Comparison of ENCODE assay signal across 24 cellular contexts in genomic region chr10:126312167-126312566, GRCh38.
DNase-seq lines count a peak whose midpoint lies in the region; TF ChIP-seq lines count a peak whose summit lies in the region.
"Had no signal": no experiment of that assay in that cellular context is flagged by ENCODE, and none has a peak within 500 bp of the region (broad histone marks: within the 10 kb centered on the region; RNA-seq: fewer than 3 reads in every experiment).

No MANE protein-coding gene starts in this region.

- no peak overlapping the region for H3K4me3 Mint-ChIP-seq in neural progenitor cell
- no peak overlapping the region for H3K4me3 Mint-ChIP-seq in T-helper 2 cell treated with Interferon-gamma antibody and Interleukin-4, amounts not matched to agents 5 μg/mL and 100 μg/mL, for 36 hours
- H3K4me3 Mint-ChIP-seq: CD14-positive monocyte; CD4-positive, alpha-beta memory T cell; CD4-positive, CD25-positive, alpha-beta regulatory T cell; CD8-positive, alpha-beta memory T cell had no signal

- H3K9ac ChIP-seq in neural progenitor cell (no peak overlapping the region), trophoblast cell (ENCODE audit: low read length) (peak overlapping the region; percentile 16)
- H3K9ac ChIP-seq: BLaER1 had no signal

- peaks cover 2% of the 10 kb centered on the region for H3K9me3 Mint-ChIP-seq in neural progenitor cell
- H3K9me3 Mint-ChIP-seq in T-helper 2 cell treated with Interferon-gamma antibody and Interleukin-4, amounts not matched to agents 5 μg/mL and 100 μg/mL, for 36 hours, result no peaks in the 10 kb centered on the region

- no peak overlapping the region for H3K4ac ChIP-seq in trophoblast cell (ENCODE audit: low read depth, low read length)

- H3K4me1 ChIP-seq in esophagus muscularis mucosa (no peaks in the 10 kb centered on the region), neural progenitor cell (no peaks in the 10 kb centered on the region), trophoblast cell (ENCODE audit: control insufficient read depth in 1 of 2, insufficient read depth in 2 of 2, low read length in 2 of 2) (no peaks in the 10 kb centered on the region)
- H3K4me1 ChIP-seq: BE2C, BLaER1 had no signal

- H4K12ac ChIP-seq in trophoblast cell (ENCODE audit: low read depth, low read length), result no peak overlapping the region

- H3K27me3 Mint-ChIP-seq in neural progenitor cell (ENCODE audit: insufficient read depth, low read depth), result peaks cover 2% of the 10 kb centered on the region
- no peaks in the 10 kb centered on the region for H3K27me3 Mint-ChIP-seq in T-helper 2 cell treated with Interferon-gamma antibody and Interleukin-4, amounts not matched to agents 5 μg/mL and 100 μg/mL, for 36 hours (ENCODE audit: low read depth)
- H3K27me3 Mint-ChIP-seq: CD4-positive, CD25-positive, alpha-beta regulatory T cell; CD8-positive, alpha-beta memory T cell had no signal

- H4K20me1 ChIP-seq in neural progenitor cell (ENCODE audit: low read depth), result no peaks in the 10 kb centered on the region
- H4K20me1 ChIP-seq: BLaER1 had no signal

- H3K27me3 ChIP-seq in esophagus muscularis mucosa (peaks cover 0 to 11% (median 0%) of the 10 kb centered on the region in 4 donors), neural progenitor cell (no peaks in the 10 kb centered on the region), trophoblast cell (ENCODE audit: insufficient read depth, low read length) (no peaks in the 10 kb centered on the region)
- H3K27me3 ChIP-seq: BE2C, BLaER1 had no signal

- H3K9me3 ChIP-seq in esophagus muscularis mucosa (no peaks in the 10 kb centered on the region), neural progenitor cell (ENCODE audit: low read depth) (no peaks in the 10 kb centered on the region), trophoblast cell (ENCODE audit: insufficient read depth, low read depth, low read length) (no peaks in the 10 kb centered on the region)
- H3K9me3 ChIP-seq: BE2C, BLaER1 had no signal

- no peaks in the 10 kb centered on the region for H3K79me1 ChIP-seq in trophoblast cell (ENCODE audit: low read length)

- H3K36me3 Mint-ChIP-seq in neural progenitor cell, result no peaks in the 10 kb centered on the region
- no peaks in the 10 kb centered on the region for H3K36me3 Mint-ChIP-seq in T-helper 2 cell treated with Interferon-gamma antibody and Interleukin-4, amounts not matched to agents 5 μg/mL and 100 μg/mL, for 36 hours (ENCODE audit: low read depth)
- H3K36me3 Mint-ChIP-seq: CD14-positive monocyte; CD4-positive, alpha-beta memory T cell; CD4-positive, CD25-positive, alpha-beta regulatory T cell; CD8-positive, alpha-beta memory T cell had no signal

- no peak overlapping the region for H3K4me3 ChIP-seq in esophagus muscularis mucosa
- H3K4me3 ChIP-seq in neural progenitor cell, result no peak overlapping the region
- no peak overlapping the region for H3K4me3 ChIP-seq in trophoblast cell (ENCODE audit: low read depth, low read length)
- H3K4me3 ChIP-seq: BLaER1, GM12878 had no signal

- H2BK5ac ChIP-seq in trophoblast cell (ENCODE audit: low read depth, low read length, poor library complexity), result no peak overlapping the region

- H4K8ac ChIP-seq in trophoblast cell (ENCODE audit: low read depth, low read length), result no peak overlapping the region

- no peak for TF ChIP-seq EP300 in esophagus muscularis mucosa (IDR thresholded peaks at IDR 0.05)

- no peak overlapping the region for H4K91ac ChIP-seq in trophoblast cell (ENCODE audit: low read depth, low read length)

- no peak overlapping the region for H3K4me2 ChIP-seq in neural progenitor cell
- H3K4me2 ChIP-seq in trophoblast cell (ENCODE audit: low read length), result no peak overlapping the region
- H3K4me2 ChIP-seq: BLaER1 had no signal

- DNase-seq in esophagus muscularis mucosa (ENCODE audit: extremely low spot score), result peak; percentile 62
- DNase-seq in neural progenitor cell (ENCODE audit: low spot score), result no peak
- no peak for DNase-seq in trophoblast cell
- no peak for DNase-seq in T-helper 2 cell treated with Interferon-gamma antibody and Interleukin-4, amounts not matched to agents 5 μg/mL and 100 μg/mL, for 36 hours (ENCODE audit: low spot score)
- DNase-seq in superior temporal gyrus (ENCODE audit: extremely low spot score), result no peak
- DNase-seq in NCI-H446 treated with DMSO at 0.1 percent for 48 hours (lab: John Stamatoyannopoulos, UW), result no peak
- DNase-seq: 8988T; ACHN; BE2C; C1 segment of cervical spinal cord; CD4-positive, alpha-beta memory T cell; CD4-positive, CD25-positive, alpha-beta regulatory T cell; CD8-positive, alpha-beta memory T cell; COR-L47; DMS 273 treated with DMSO at 0.1 percent for 48 hours; DMS153; DMS53; DMS79; DND-41; EL; GDM1 had no signal

- 91% methylated on average over 9 of the region's 9 CpGs for WGBS in esophagus muscularis mucosa
- WGBS in trophoblast cell (ENCODE audit: extremely low coverage, insufficient coverage, insufficient read length), result no CpG with 5 or more reads among the region's 9 CpGs

- H3K79me2 ChIP-seq in neural progenitor cell (ENCODE audit: low read depth), result no peaks in the 10 kb centered on the region
- H3K79me2 ChIP-seq in trophoblast cell (ENCODE audit: control insufficient read depth, insufficient read depth, low read length, poor library complexity), result no peaks in the 10 kb centered on the region

- TF ChIP-seq CTCF in esophagus muscularis mucosa (IDR thresholded peaks at IDR 0.05) (no peak), neural progenitor cell (IDR thresholded peaks at IDR 0.05) (no peak)

- H3K14ac ChIP-seq in trophoblast cell (ENCODE audit: low read length), result no peak overlapping the region

- peak overlapping the region; percentile 22 for H3K27ac Mint-ChIP-seq in neural progenitor cell
- H3K27ac Mint-ChIP-seq in T-helper 2 cell treated with Interferon-gamma antibody and Interleukin-4, amounts not matched to agents 5 μg/mL and 100 μg/mL, for 36 hours, result no peak overlapping the region
- H3K27ac Mint-ChIP-seq: CD14-positive monocyte; CD4-positive, alpha-beta memory T cell; CD4-positive, CD25-positive, alpha-beta regulatory T cell; CD8-positive, alpha-beta memory T cell had no signal

- no peak overlapping the region for H2AFZ ChIP-seq in neural progenitor cell (replicated peaks)
- H2AFZ ChIP-seq in trophoblast cell (ENCODE audit: insufficient read depth, low read length, poor library complexity), result no peak overlapping the region

- H3K27ac ChIP-seq in esophagus muscularis mucosa (replicated peaks in 1 of 4), result no peak overlapping the region
- H3K27ac ChIP-seq in neural progenitor cell, result no peak overlapping the region
- H3K27ac ChIP-seq in trophoblast cell (ENCODE audit: low read depth, low read length), result no peak overlapping the region
- H3K27ac ChIP-seq: BLaER1 had no signal

- intact Hi-C loops in esophagus muscularis mucosa (cut with DNase I), result no loop called here

- no peak overlapping the region for H3K18ac ChIP-seq in trophoblast cell (ENCODE audit: low read length)

- H2BK12ac ChIP-seq in trophoblast cell (ENCODE audit: low read length), result no peak overlapping the region

- no peak for TF ChIP-seq POLR2A in esophagus muscularis mucosa (IDR thresholded peaks at IDR 0.05; ENCODE audit: low read depth)

- H3K23ac ChIP-seq in trophoblast cell (ENCODE audit: low read length), result no peak overlapping the region

- H2AK5ac ChIP-seq in trophoblast cell (ENCODE audit: low read length), result no peak overlapping the region

- H3F3A ChIP-seq in neural progenitor cell (ENCODE audit: low read depth), result no peaks in the 10 kb centered on the region

- H3K4me1 Mint-ChIP-seq in neural progenitor cell, result peaks cover 6% of the 10 kb centered on the region
- H3K4me1 Mint-ChIP-seq in T-helper 2 cell treated with Interferon-gamma antibody and Interleukin-4, amounts not matched to agents 5 μg/mL and 100 μg/mL, for 36 hours (ENCODE audit: low read depth), result no peaks in the 10 kb centered on the region
- H3K4me1 Mint-ChIP-seq: CD14-positive monocyte; CD4-positive, alpha-beta memory T cell; CD4-positive, CD25-positive, alpha-beta regulatory T cell; CD8-positive, alpha-beta memory T cell had no signal

- no peak overlapping the region for H2BK120ac ChIP-seq in trophoblast cell (ENCODE audit: insufficient read depth, low read length, poor library complexity)

- H3K36me3 ChIP-seq in esophagus muscularis mucosa, result no peaks in the 10 kb centered on the region
- no peaks in the 10 kb centered on the region for H3K36me3 ChIP-seq in neural progenitor cell
- no peaks in the 10 kb centered on the region for H3K36me3 ChIP-seq in trophoblast cell (ENCODE audit: control insufficient read depth in 1 of 2, insufficient read depth in 2 of 2, low read length in 2 of 2)
- H3K36me3 ChIP-seq: BE2C, BLaER1 had no signal
